1 cellular context compared by ENCODE assay signal in the genomic region with DNA sequence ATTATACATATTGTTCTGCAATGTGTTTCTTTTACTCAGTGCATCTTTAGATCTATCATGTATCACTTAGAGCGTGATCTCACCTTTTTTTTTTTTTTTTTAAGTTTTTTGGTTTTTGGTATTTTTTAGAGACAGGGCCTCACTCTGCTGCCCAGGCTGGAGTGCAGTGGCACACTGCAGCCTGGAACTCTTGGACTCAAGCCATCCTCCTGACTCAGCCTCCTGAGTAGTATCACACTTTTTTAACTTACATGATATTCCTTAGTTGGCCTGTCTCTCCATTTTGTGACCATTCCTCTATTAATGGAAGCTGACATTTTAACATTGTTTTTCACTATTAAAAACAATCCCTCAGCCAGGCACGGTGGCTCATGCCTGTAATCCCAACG.
TF ChIP-seq lines count a peak whose summit lies in the region.

No MANE protein-coding gene starts in this region.

TF ChIP-seq in H1, 55 proteins besides CTCF, POLR2A, EP300 and RAD21:
- TF ChIP-seq SP2 (IDR thresholded peaks at IDR 0.05; ENCODE audit: low read length): no peak
- TF ChIP-seq KDM1A (IDR thresholded peaks at IDR 0.05; ENCODE audit: borderline replicate concordance, low read length): no peak
- no peak for TF ChIP-seq POU5F1 (IDR thresholded peaks at IDR 0.05; ENCODE audit: low read depth, low read length)
- no peak for TF ChIP-seq TCF12 (IDR thresholded peaks at IDR 0.05; ENCODE audit: low read depth, low read length)
- TF ChIP-seq, protein P1, sequence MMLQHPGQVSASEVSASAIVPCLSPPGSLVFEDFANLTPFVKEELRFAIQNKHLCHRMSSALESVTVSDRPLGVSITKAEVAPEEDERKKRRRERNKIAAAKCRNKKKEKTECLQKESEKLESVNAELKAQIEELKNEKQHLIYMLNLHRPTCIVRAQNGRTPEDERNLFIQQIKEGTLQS (IDR thresholded peaks at IDR 0.05; ENCODE audit: insufficient read depth, low read depth, low read length): no peak
- TF ChIP-seq TAF1 (IDR thresholded peaks at IDR 0.05; ENCODE audit: low read depth, low read length): no peak
- no peak for TF ChIP-seq MAX (IDR thresholded peaks at IDR 0.05)
- TF ChIP-seq CTBP2 (IDR thresholded peaks at IDR 0.05; ENCODE audit: borderline replicate concordance, insufficient read depth, insufficient read length, low read length): no peak
- no peak for TF ChIP-seq MAFK (IDR thresholded peaks at IDR 0.05; ENCODE audit: low read depth, low read length)
- TF ChIP-seq ASH2L (IDR thresholded peaks at IDR 0.05; ENCODE audit: low read length): no peak
- TF ChIP-seq TEAD4 (IDR thresholded peaks at IDR 0.05; ENCODE audit: low read depth, low read length): no peak
- TF ChIP-seq BRCA1 (IDR thresholded peaks at IDR 0.05; ENCODE audit: low read depth, low read length): no peak
- no peak for TF ChIP-seq NRF1 (IDR thresholded peaks at IDR 0.05; ENCODE audit: low read depth, low read length)
TF ChIP-seq in H1: peak in this region for 0.
